Comparison of ENCODE assay signal across 22 cellular contexts in genomic region chr3:126167550-126167949, GRCh38. TPM values are rescaled to one million over a fixed set of nuclear protein-coding genes. Genes with fewer than 3 reads are reported as not detected.
"Had no signal": no experiment of that assay in that cellular context is flagged by ENCODE, and none has a peak within 500 bp of the region (broad histone marks: within the 10 kb centered on the region; RNA-seq: fewer than 3 reads in every experiment).

No MANE protein-coding gene starts in this region.

- H3K4me1 ChIP-seq: parathyroid adenoma, stomach, thyroid gland, upper lobe of left lung had no signal

- H3K36me3 Mint-ChIP-seq: natural killer cell treated with Interleukin-12 subunit alpha and Interleukin-12 subunit beta and Interleukin-15 and Interleukin-18, amount 100 ng/mL, for 72 hours; stimulated activated effector memory CD8-positive, alpha-beta T cell treated with anti-CD3 and anti-CD28 coated beads, Interleukin-12 subunit alpha, Interleukin-12 subunit beta, amount 100 ng/mL, for 72 hours had no signal

- H3K27ac ChIP-seq: dorsolateral prefrontal cortex, gastrocnemius medialis, parathyroid adenoma, stomach, thyroid gland, upper lobe of left lung had no signal

- H3K9me3 ChIP-seq: gastrocnemius medialis, thyroid gland, upper lobe of left lung had no signal

- H3K36me3 ChIP-seq: gastrocnemius medialis, stomach, thyroid gland, upper lobe of left lung had no signal

- DNase-seq: central memory CD4-positive, alpha-beta T cell; dorsolateral prefrontal cortex; effector CD4-positive, alpha-beta T cell; foreskin fibroblast; gastrocnemius medialis; head of caudate nucleus; mesenchymal stem cell; stimulated activated CD4-positive, alpha-beta T cell treated with anti-CD3 and anti-CD28 coated beads, Interleukin-2, amount 100 ng/mL, for 24 hours; stimulated activated CD4-positive, alpha-beta T cell treated with anti-CD3 and anti-CD28 coated beads, Interleukin-4, amount 100 ng/mL, for 24 hours; stimulated activated naive CD4-positive, alpha-beta T cell treated with Interleukin-2 at 50 U/mL for 16 hours; stomach; thyroid gland; upper lobe of left lung had no signal

- H3K27me3 ChIP-seq: gastrocnemius medialis, upper lobe of left lung had no signal

- H3K27ac Mint-ChIP-seq: natural killer cell treated with Interleukin-12 subunit alpha and Interleukin-12 subunit beta and Interleukin-15 and Interleukin-18, amount 100 ng/mL, for 72 hours; progenitor cell of endocrine pancreas; stimulated activated effector memory CD8-positive, alpha-beta T cell treated with anti-CD3 and anti-CD28 coated beads, Interleukin-12 subunit alpha, Interleukin-12 subunit beta, amount 100 ng/mL, for 72 hours had no signal

- H3K4me3 Mint-ChIP-seq: natural killer cell treated with Interleukin-12 subunit alpha and Interleukin-12 subunit beta and Interleukin-15 and Interleukin-18, amount 100 ng/mL, for 72 hours; neural crest cell; stimulated activated effector memory CD8-positive, alpha-beta T cell treated with anti-CD3 and anti-CD28 coated beads, Interleukin-12 subunit alpha, Interleukin-12 subunit beta, amount 100 ng/mL, for 72 hours had no signal

- H3K4me3 ChIP-seq: dorsolateral prefrontal cortex, gastrocnemius medialis, stomach, thyroid gland, upper lobe of left lung had no signal

- H3K9me3 Mint-ChIP-seq: natural killer cell treated with Interleukin-12 subunit alpha and Interleukin-12 subunit beta and Interleukin-15 and Interleukin-18, amount 100 ng/mL, for 72 hours; neural crest cell; stimulated activated effector memory CD8-positive, alpha-beta T cell treated with anti-CD3 and anti-CD28 coated beads, Interleukin-12 subunit alpha, Interleukin-12 subunit beta, amount 100 ng/mL, for 72 hours had no signal

- ATAC-seq: esophagus mucosa; natural killer cell treated with Interleukin-12 subunit alpha and Interleukin-12 subunit beta and Interleukin-15 and Interleukin-18, amount 100 ng/mL, for 72 hours; sciatic nerve; stimulated activated effector memory CD8-positive, alpha-beta T cell treated with anti-CD3 and anti-CD28 coated beads, Interleukin-12 subunit alpha, Interleukin-12 subunit beta, amount 100 ng/mL, for 72 hours had no signal

- H3K4me1 Mint-ChIP-seq: stimulated activated effector memory CD8-positive, alpha-beta T cell treated with anti-CD3 and anti-CD28 coated beads, Interleukin-12 subunit alpha, Interleukin-12 subunit beta, amount 100 ng/mL, for 72 hours had no signal

RNA-seq across cellular contexts. Expression of gene ALDH1L1, which starts 12.8 kb away (rescaled TPM):
- total RNA-seq: glomerular endothelial cell; lung microvascular endothelial cell; natural killer cell treated with Interleukin-12 subunit alpha and Interleukin-12 subunit beta and Interleukin-15 and Interleukin-18, amount 100 ng/mL, for 72 hours had no signal
